In genomic region chr19:38921420-38922274, GRCh38 we compare ENCODE assay signal across 21 cellular contexts. TPM values are rescaled to one million over a fixed set of nuclear protein-coding genes. Genes with fewer than 3 reads are reported as not detected.
A peak's percentile ranks its signal among the peaks of the same experiment; 100 is the strongest.
DNase-seq lines count a peak whose midpoint lies in the region; ATAC-seq, FAIRE-seq and TF ChIP-seq lines count a peak whose summit lies in the region.
"Had no signal": no experiment of that assay in that cellular context is flagged by ENCODE, and none has a peak within 500 bp of the region (broad histone marks: within the 10 kb centered on the region; RNA-seq: fewer than 3 reads in every experiment).

No MANE protein-coding gene starts in this region.

- H3K23ac ChIP-seq in H1 (ENCODE audit: insufficient read length): no peak overlapping the region

- no peak overlapping the region for H3K4me2 ChIP-seq in H1 (ENCODE audit: insufficient read depth in 1 of 2, low read depth in 2 of 2, low read length in 2 of 2)
- H3K4me2 ChIP-seq: GM23338 had no signal

- H3K14ac ChIP-seq in H1 (ENCODE audit: insufficient read length): no peak overlapping the region

- H3K4ac ChIP-seq in H1 (replicated peaks; ENCODE audit: insufficient read length, low read depth, low read length): no peak overlapping the region

- no peaks in the 10 kb centered on the region for H3K27me3 Mint-ChIP-seq in activated CD8-positive, alpha-beta T cell treated with anti-CD3 and anti-CD28 coated beads, Interleukin-2, amount 10 ng/mL, durations not matched to agents 7 days and 5 days (ENCODE audit: low read depth)
- H3K27me3 Mint-ChIP-seq in activated CD8-positive, alpha-beta T cell treated with anti-CD3 and anti-CD28 coated beads for 36 hours: no peaks in the 10 kb centered on the region
- H3K27me3 Mint-ChIP-seq in stimulated activated memory B cell treated with anti-CD40 and anti-IgM and Interleukin-4, amounts not matched to agents 10 μg/mL and 1 μg/mL and 100 μg/mL, for 72 hours: no peaks in the 10 kb centered on the region
- H3K27me3 Mint-ChIP-seq: CD4-positive, alpha-beta T cell had no signal

- POLR2A ChIA-PET in activated CD8-positive, alpha-beta T cell treated with anti-CD3 and anti-CD28 coated beads, Interleukin-2, amount 10 ng/mL, durations not matched to agents 7 days and 5 days (lab: Charles Lee): no interaction called here
- POLR2A ChIA-PET in activated CD8-positive, alpha-beta T cell treated with anti-CD3 and anti-CD28 coated beads for 36 hours (lab: Charles Lee): interaction anchor here (0.6 kb wide), 1 partner anchor 152 kb away, joined by 3 read pairs; no protein-coding TSS in a partner anchor
- POLR2A ChIA-PET in H1 (lab: Charles Lee; ENCODE audit: partially characterized antibody): interaction anchor here (0.6 to 1.8 kb wide), 9 partner anchors 9 to 73 kb away, joined by 3 to 9 read pairs (median 3); partner anchors contain the start of genes CCER2, MRPS12 and SARS2

- no peak for DNase-seq in activated CD8-positive, alpha-beta T cell treated with anti-CD3 and anti-CD28 coated beads, Interleukin-2, amount 10 ng/mL, durations not matched to agents 7 days and 5 days
- DNase-seq in activated CD8-positive, alpha-beta T cell treated with anti-CD3 and anti-CD28 coated beads for 36 hours: no peak
- DNase-seq in H1 (ENCODE audit: low read depth in 1 of 2, low spot score in 2 of 2): no peak
- no peak for DNase-seq in midbrain (lab: John Stamatoyannopoulos, UW)
- DNase-seq in NCI-H526 (lab: John Stamatoyannopoulos, UW): no peak
- DNase-seq: BE2C; CD4-positive, alpha-beta T cell; DND-41; IMR-90; Kasumi-1; MM.1S; NCI-H1092 treated with DMSO at 0.1 percent for 48 hours; NCI-H2081 treated with DMSO at 0.1 percent for 48 hours; NCI-H510A had no signal

- H3K9ac ChIP-seq in H1 (replicated peaks in 1 of 4; ENCODE audit: extremely low read depth in 1 of 4, low read depth in 3 of 4, low read length in 3 of 4): no peak overlapping the region

- no peak overlapping the region for H3K18ac ChIP-seq in H1 (ENCODE audit: extremely low read depth, low read length)

- H2BK15ac ChIP-seq in H1 (ENCODE audit: low read length): no peak overlapping the region

- ATAC-seq in activated CD8-positive, alpha-beta T cell treated with anti-CD3 and anti-CD28 coated beads, Interleukin-2, amount 10 ng/mL, durations not matched to agents 7 days and 5 days: no peak
- ATAC-seq in activated CD8-positive, alpha-beta T cell treated with anti-CD3 and anti-CD28 coated beads for 36 hours: no peak
- peak; percentile 18 for ATAC-seq in stimulated activated memory B cell treated with anti-CD40 and anti-IgM and Interleukin-4, amounts not matched to agents 10 μg/mL and 1 μg/mL and 100 μg/mL, for 72 hours
- ATAC-seq: GM23338, Right ventricle myocardium inferior had no signal

- 94% methylated on average over 20 of the region's 20 CpGs; no CpG with 5 or more reads in 1 of the 2 experiments for WGBS in H1 (ENCODE audit: extremely low coverage in 1 of 2, insufficient coverage in 1 of 2, insufficient read length in 1 of 2, insufficient replicate concordance in 2 of 2, low coverage in 1 of 2, low lambda C conversion rate in 2 of 2, missing lambda C conversion rate in 1 of 2), 2 experiments

- no peak overlapping the region for H2BK12ac ChIP-seq in H1 (ENCODE audit: low read depth, low read length)

- no peak overlapping the region for H4K8ac ChIP-seq in H1 (ENCODE audit: extremely low read depth, insufficient read depth, low read length)

- H3K23me2 ChIP-seq in H1 (ENCODE audit: low read depth, low read length): peaks cover 6% of the 10 kb centered on the region; the same call in 1 of the 2 replicates

- H3K56ac ChIP-seq in H1 (replicated peaks; ENCODE audit: insufficient read length, low read depth, low read length): no peak overlapping the region

- no peak for FAIRE-seq in H1 (lab: Jason Lieb, UNC)
- FAIRE-seq: G401.6, GM18507 had no signal

- H2AK5ac ChIP-seq in H1 (ENCODE audit: low read depth, low read length): no peak overlapping the region

- TF ChIP-seq CTCF in activated CD8-positive, alpha-beta T cell treated with anti-CD3 and anti-CD28 coated beads for 36 hours (IDR thresholded peaks at IDR 0.05): no peak
- TF ChIP-seq CTCF in H1 (IDR thresholded peaks at IDR 0.05; ENCODE audit: control extremely low read depth in 1 of 3, insufficient read depth in 1 of 3, low read depth in 1 of 3, low read length in 3 of 3): no peak

- peaks cover 21% of the 10 kb centered on the region for H3K36me3 Mint-ChIP-seq in activated CD8-positive, alpha-beta T cell treated with anti-CD3 and anti-CD28 coated beads, Interleukin-2, amount 10 ng/mL, durations not matched to agents 7 days and 5 days (ENCODE audit: low read depth)
- peaks cover 25% of the 10 kb centered on the region for H3K36me3 Mint-ChIP-seq in activated CD8-positive, alpha-beta T cell treated with anti-CD3 and anti-CD28 coated beads for 36 hours (ENCODE audit: low read depth)
- peaks cover 14% of the 10 kb centered on the region for H3K36me3 Mint-ChIP-seq in stimulated activated memory B cell treated with anti-CD40 and anti-IgM and Interleukin-4, amounts not matched to agents 10 μg/mL and 1 μg/mL and 100 μg/mL, for 72 hours

- CTCF ChIA-PET in activated CD8-positive, alpha-beta T cell treated with anti-CD3 and anti-CD28 coated beads, Interleukin-2, amount 10 ng/mL, durations not matched to agents 7 days and 5 days (lab: Charles Lee): interaction anchor here (0.6 kb wide), 2 partner anchors 9 to 519 kb away, joined by 3 read pairs; partner anchors contain the start of genes FAM98C, MRPS12 and SARS2
- CTCF ChIA-PET in activated CD8-positive, alpha-beta T cell treated with anti-CD3 and anti-CD28 coated beads for 36 hours (lab: Charles Lee): interaction anchor here (1.4 kb wide), 1 partner anchor 8 kb away, joined by 7 read pairs; the partner anchor contains the start of genes MRPS12 and SARS2
- CTCF ChIA-PET in H1 (lab: Charles Lee; ENCODE audit: partially characterized antibody): interaction anchor here (0.6 to 1.5 kb wide), 2 partner anchors 9 to 33 kb away, joined by 4 to 7 read pairs; partner anchors contain the start of genes MRPS12 and SARS2

- H3K27ac ChIP-seq in H1 (ENCODE audit: low read depth, low read length): no peak overlapping the region
- H3K27ac ChIP-seq: 22Rv1 had no signal

- peaks cover 0 to 11% of the 10 kb centered on the region in 2 experiments for H4K20me1 ChIP-seq in H1 (replicated peaks in 1 of 2; ENCODE audit: control insufficient read depth in 1 of 2, insufficient read depth in 2 of 2, low read length in 2 of 2)

- no peak overlapping the region for H3K4me3 Mint-ChIP-seq in activated CD8-positive, alpha-beta T cell treated with anti-CD3 and anti-CD28 coated beads, Interleukin-2, amount 10 ng/mL, durations not matched to agents 7 days and 5 days
- no peak overlapping the region for H3K4me3 Mint-ChIP-seq in activated CD8-positive, alpha-beta T cell treated with anti-CD3 and anti-CD28 coated beads for 36 hours
- no peak overlapping the region for H3K4me3 Mint-ChIP-seq in stimulated activated memory B cell treated with anti-CD40 and anti-IgM and Interleukin-4, amounts not matched to agents 10 μg/mL and 1 μg/mL and 100 μg/mL, for 72 hours
- H3K4me3 Mint-ChIP-seq: CD4-positive, alpha-beta T cell; GM23338 had no signal

- no peak overlapping the region for H2BK120ac ChIP-seq in H1 (replicated peaks; ENCODE audit: low read depth, low read length)

- no peak overlapping the region for H2AFZ ChIP-seq in H1 (ENCODE audit: low read length)
- H2AFZ ChIP-seq: GM23338 had no signal

- TF ChIP-seq EP300 in H1 (IDR thresholded peaks at IDR 0.05; ENCODE audit: borderline replicate concordance in 1 of 2, low read depth in 2 of 2, low read length in 2 of 2): no peak

- no peaks in the 10 kb centered on the region for H3K27me3 ChIP-seq in H1 (replicated peaks in 1 of 4; ENCODE audit: control insufficient read depth in 3 of 4, extremely low read depth in 1 of 4, insufficient read depth in 3 of 4, low read length in 3 of 4)
- H3K27me3 ChIP-seq: BE2C had no signal

- no peaks in the 10 kb centered on the region; a peak in 1 of 4 replicates for H3K79me2 ChIP-seq in H1 (ENCODE audit: control insufficient read depth in 1 of 2, insufficient read depth in 2 of 2, low read length in 2 of 2)

- H3K79me1 ChIP-seq in H1 (ENCODE audit: low read depth, low read length): peaks cover 3% of the 10 kb centered on the region

- H3K4me1 Mint-ChIP-seq in activated CD8-positive, alpha-beta T cell treated with anti-CD3 and anti-CD28 coated beads, Interleukin-2, amount 10 ng/mL, durations not matched to agents 7 days and 5 days (ENCODE audit: low read depth): peaks cover 2% of the 10 kb centered on the region
- peaks cover 5% of the 10 kb centered on the region for H3K4me1 Mint-ChIP-seq in activated CD8-positive, alpha-beta T cell treated with anti-CD3 and anti-CD28 coated beads for 36 hours (ENCODE audit: low read depth)
- no peaks in the 10 kb centered on the region for H3K4me1 Mint-ChIP-seq in stimulated activated memory B cell treated with anti-CD40 and anti-IgM and Interleukin-4, amounts not matched to agents 10 μg/mL and 1 μg/mL and 100 μg/mL, for 72 hours
- H3K4me1 Mint-ChIP-seq: GM23338 had no signal

- H3K9me3 ChIP-seq in H1 (ENCODE audit: insufficient read depth in 2 of 2, low read depth in 1 of 2, low read length in 1 of 2): no peaks in the 10 kb centered on the region
- H3K9me3 ChIP-seq: BE2C had no signal

- H4K5ac ChIP-seq in H1 (ENCODE audit: insufficient read length, low read depth, low read length): no peak overlapping the region

- H4K91ac ChIP-seq in H1 (replicated peaks; ENCODE audit: insufficient read length, low read length): no peak overlapping the region

- intact Hi-C loops in activated CD8-positive, alpha-beta T cell treated with anti-CD3 and anti-CD28 coated beads for 36 hours (cut with micrococcal nuclease): no loop called here

- no peaks in the 10 kb centered on the region for H3K4me1 ChIP-seq in H1 (replicated peaks in 1 of 4; ENCODE audit: control insufficient read depth in 3 of 4, insufficient read depth in 4 of 4, low read length in 3 of 4)

- 0 out of 3 replicates have a peak, but pooled peaks of 1 of the 2 experiments have one; percentile 27 for TF ChIP-seq POLR2A in H1 (IDR thresholded peaks at IDR 0.05; ENCODE audit: control extremely low read depth in 1 of 2, low read depth in 2 of 2, low read length in 2 of 2)

- H2BK20ac ChIP-seq in H1 (ENCODE audit: low read length): no peak overlapping the region

- peaks cover 10 to 44% (median 25%) of the 10 kb centered on the region in 4 experiments for H3K36me3 ChIP-seq in H1 (ENCODE audit: control insufficient read depth in 2 of 4, insufficient read depth in 4 of 4, low read length in 3 of 4)

- H3K4me3 ChIP-seq in H1 (ENCODE audit: extremely low read depth in 1 of 4, insufficient read depth in 2 of 4, low read depth in 3 of 4, low read length in 4 of 4): no peak overlapping the region
- H3K4me3 ChIP-seq: GM23338 had no signal

- TF ChIP-seq RAD21 in H1 (IDR thresholded peaks at IDR 0.05 in 1 of 2, conservative IDR thresholded peaks at IDR 0.05 in 1 of 2; ENCODE audit: low read depth in 2 of 2, low read length in 2 of 2): no peak

- peak overlapping the region; percentile 10 for H3K27ac Mint-ChIP-seq in activated CD8-positive, alpha-beta T cell treated with anti-CD3 and anti-CD28 coated beads, Interleukin-2, amount 10 ng/mL, durations not matched to agents 7 days and 5 days
- H3K27ac Mint-ChIP-seq in activated CD8-positive, alpha-beta T cell treated with anti-CD3 and anti-CD28 coated beads for 36 hours: no peak overlapping the region
- no peak overlapping the region for H3K27ac Mint-ChIP-seq in stimulated activated memory B cell treated with anti-CD40 and anti-IgM and Interleukin-4, amounts not matched to agents 10 μg/mL and 1 μg/mL and 100 μg/mL, for 72 hours
- H3K27ac Mint-ChIP-seq: CD4-positive, alpha-beta T cell; GM23338 had no signal

- H2BK5ac ChIP-seq in H1 (ENCODE audit: low read depth, low read length): no peak overlapping the region

- H3K9me3 Mint-ChIP-seq in activated CD8-positive, alpha-beta T cell treated with anti-CD3 and anti-CD28 coated beads, Interleukin-2, amount 10 ng/mL, durations not matched to agents 7 days and 5 days (ENCODE audit: insufficient read depth): no peaks in the 10 kb centered on the region
- no peaks in the 10 kb centered on the region for H3K9me3 Mint-ChIP-seq in activated CD8-positive, alpha-beta T cell treated with anti-CD3 and anti-CD28 coated beads for 36 hours
- no peaks in the 10 kb centered on the region for H3K9me3 Mint-ChIP-seq in stimulated activated memory B cell treated with anti-CD40 and anti-IgM and Interleukin-4, amounts not matched to agents 10 μg/mL and 1 μg/mL and 100 μg/mL, for 72 hours
- H3K9me3 Mint-ChIP-seq: CD4-positive, alpha-beta T cell; GM23338 had no signal

RNA-seq across cellular contexts. Expression of gene SARS2, which starts 8.9 kb away (rescaled TPM):
- total RNA-seq in activated CD8-positive, alpha-beta T cell treated with anti-CD3 and anti-CD28 coated beads, Interleukin-2, amount 10 ng/mL, durations not matched to agents 7 days and 5 days: 10 to 100 TPM; 36.2 to 36.6 TPM
- total RNA-seq in activated CD8-positive, alpha-beta T cell treated with anti-CD3 and anti-CD28 coated beads for 36 hours: 10 to 100 TPM; 43.4 to 48.6 TPM
- total RNA-seq in H1 (2021; fragmentation: NEBNext Ultra II Directional; extraction: Animal tissue kit (Norgen Biotek cat#: 25700)): 59.2 and 68.0 TPM in 2 replicates
- 102 and 139 TPM in 2 replicates for polyA plus RNA-seq in H1 (2011; rRNA removed)
- 87.4 TPM for polyA plus RNA-seq in H1 (2011; cell fraction: cytosol; rRNA removed)
- 373 TPM for polyA plus RNA-seq in H1 (2011; cell fraction: nucleus; rRNA removed)
- polyA plus RNA-seq in H1 (2012, experiment 1 of 2): 61.5 to 84.0 TPM (median 80.1 TPM) in 4 replicates
- 78.5 TPM for polyA plus RNA-seq in H1 (2012, experiment 2 of 2)
- 44.1 TPM for polyA plus RNA-seq in H1 (2013, experiment 1 of 2)
- 41.8 TPM for polyA plus RNA-seq in H1 (2013, experiment 2 of 2)
- polyA minus RNA-seq in H1 (2011; rRNA and poly(A)+ RNA removed): 34.8 and 44.3 TPM in 2 replicates
- 51.3 TPM for polyA minus RNA-seq in H1 (2011; cell fraction: cytosol; rRNA and poly(A)+ RNA removed)
- 74.3 TPM for polyA minus RNA-seq in H1 (2011; cell fraction: nucleus; rRNA and poly(A)+ RNA removed)

RNA-seq across cellular contexts. Expression of gene MRPS12, which starts 9.1 kb away (rescaled TPM):
- 10 to 100 TPM; 60.2 to 61.7 TPM for total RNA-seq in activated CD8-positive, alpha-beta T cell treated with anti-CD3 and anti-CD28 coated beads, Interleukin-2, amount 10 ng/mL, durations not matched to agents 7 days and 5 days
- total RNA-seq in activated CD8-positive, alpha-beta T cell treated with anti-CD3 and anti-CD28 coated beads for 36 hours: 10 to 100 TPM; 80.1 to 81.2 TPM
- 79.0 and 87.6 TPM in 2 replicates for total RNA-seq in H1 (2021; fragmentation: NEBNext Ultra II Directional; extraction: Animal tissue kit (Norgen Biotek cat#: 25700))
- 175 and 190 TPM in 2 replicates for polyA plus RNA-seq in H1 (2011; rRNA removed)
- polyA plus RNA-seq in H1 (2011; cell fraction: cytosol; rRNA removed): 101 TPM
- 91.2 TPM for polyA plus RNA-seq in H1 (2011; cell fraction: nucleus; rRNA removed)
- 52.6 to 78.0 TPM (median 73.3 TPM) in 4 replicates for polyA plus RNA-seq in H1 (2012, experiment 1 of 2)
- polyA plus RNA-seq in H1 (2012, experiment 2 of 2): 115 TPM
- polyA plus RNA-seq in H1 (2013, experiment 1 of 2): 73.9 TPM
- 75.5 TPM for polyA plus RNA-seq in H1 (2013, experiment 2 of 2)
- polyA minus RNA-seq in H1 (2011; rRNA and poly(A)+ RNA removed): 23.0 and 28.4 TPM in 2 replicates
- polyA minus RNA-seq in H1 (2011; cell fraction: cytosol; rRNA and poly(A)+ RNA removed): 34.9 TPM
- polyA minus RNA-seq in H1 (2011; cell fraction: nucleus; rRNA and poly(A)+ RNA removed): 28.9 TPM

RNA-seq across cellular contexts. Expression of gene CCER2, which starts 9.7 kb away (rescaled TPM):
- 1 to 10 TPM in 1 of 2 experiments, under 1 TPM in 1; 0.79 to 1.1 TPM for total RNA-seq in activated CD8-positive, alpha-beta T cell treated with anti-CD3 and anti-CD28 coated beads, Interleukin-2, amount 10 ng/mL, durations not matched to agents 7 days and 5 days
- under 1 TPM; 0.56 to 0.69 TPM for total RNA-seq in activated CD8-positive, alpha-beta T cell treated with anti-CD3 and anti-CD28 coated beads for 36 hours
- 0.56 and 0.73 TPM in 2 replicates for total RNA-seq in H1 (2021; fragmentation: NEBNext Ultra II Directional; extraction: Animal tissue kit (Norgen Biotek cat#: 25700))
- 0.32 and 0.71 TPM in 2 replicates for polyA plus RNA-seq in H1 (2011; rRNA removed)
- 1.6 TPM for polyA plus RNA-seq in H1 (2011; cell fraction: cytosol; rRNA removed)
- 5.5 TPM for polyA plus RNA-seq in H1 (2011; cell fraction: nucleus; rRNA removed)
- polyA plus RNA-seq in H1 (2012, experiment 1 of 2): 0.69 to 2.3 TPM (median 1.2 TPM) in 4 replicates
- polyA plus RNA-seq in H1 (2012, experiment 2 of 2): not detected
- polyA plus RNA-seq in H1 (2013, experiment 1 of 2): 0.57 TPM
- polyA plus RNA-seq in H1 (2013, experiment 2 of 2): 0.33 TPM
- polyA minus RNA-seq in H1 (2011; rRNA and poly(A)+ RNA removed): not detected in 2 replicates
- not detected for polyA minus RNA-seq in H1 (2011; cell fraction: cytosol; rRNA and poly(A)+ RNA removed)
- polyA minus RNA-seq in H1 (2011; cell fraction: nucleus; rRNA and poly(A)+ RNA removed): 1.00 TPM
- total RNA-seq: GM23338, HT-29, IMR-90, Right ventricle myocardium inferior had no signal

RNA-seq across cellular contexts. Expression of gene NFKBIB, which starts 21.9 kb away (rescaled TPM):
- 10 to 100 TPM; 31.9 to 36.6 TPM for total RNA-seq in activated CD8-positive, alpha-beta T cell treated with anti-CD3 and anti-CD28 coated beads, Interleukin-2, amount 10 ng/mL, durations not matched to agents 7 days and 5 days
- 10 to 100 TPM; 56.5 to 57.9 TPM for total RNA-seq in activated CD8-positive, alpha-beta T cell treated with anti-CD3 and anti-CD28 coated beads for 36 hours
- total RNA-seq in H1 (2021; fragmentation: NEBNext Ultra II Directional; extraction: Animal tissue kit (Norgen Biotek cat#: 25700)): 36.3 and 37.3 TPM in 2 replicates
- 44.1 and 62.3 TPM in 2 replicates for polyA plus RNA-seq in H1 (2011; rRNA removed)
- 45.6 TPM for polyA plus RNA-seq in H1 (2011; cell fraction: cytosol; rRNA removed)
- polyA plus RNA-seq in H1 (2011; cell fraction: nucleus; rRNA removed): 28.5 TPM
- polyA plus RNA-seq in H1 (2012, experiment 1 of 2): 31.4 to 41.1 TPM (median 35.3 TPM) in 4 replicates
- 23.4 TPM for polyA plus RNA-seq in H1 (2012, experiment 2 of 2)
- polyA plus RNA-seq in H1 (2013, experiment 1 of 2): 26.4 TPM
- polyA plus RNA-seq in H1 (2013, experiment 2 of 2): 24.3 TPM
- 4.9 and 5.8 TPM in 2 replicates for polyA minus RNA-seq in H1 (2011; rRNA and poly(A)+ RNA removed)
- polyA minus RNA-seq in H1 (2011; cell fraction: cytosol; rRNA and poly(A)+ RNA removed): 14.2 TPM
- polyA minus RNA-seq in H1 (2011; cell fraction: nucleus; rRNA and poly(A)+ RNA removed): 8.0 TPM

RNA-seq across cellular contexts. Expression of gene SIRT2, which starts 22.2 kb away (rescaled TPM):
- total RNA-seq in activated CD8-positive, alpha-beta T cell treated with anti-CD3 and anti-CD28 coated beads, Interleukin-2, amount 10 ng/mL, durations not matched to agents 7 days and 5 days: 10 to 100 TPM; 36.4 to 40.3 TPM
- 10 to 100 TPM; 20.0 to 21.5 TPM for total RNA-seq in activated CD8-positive, alpha-beta T cell treated with anti-CD3 and anti-CD28 coated beads for 36 hours
- 6.1 and 6.5 TPM in 2 replicates for total RNA-seq in H1 (2021; fragmentation: NEBNext Ultra II Directional; extraction: Animal tissue kit (Norgen Biotek cat#: 25700))
- polyA plus RNA-seq in H1 (2011; rRNA removed): 10.0 and 11.8 TPM in 2 replicates
- polyA plus RNA-seq in H1 (2011; cell fraction: cytosol; rRNA removed): 9.0 TPM
- polyA plus RNA-seq in H1 (2011; cell fraction: nucleus; rRNA removed): 15.2 TPM
- 5.0 to 9.0 TPM (median 7.5 TPM) in 4 replicates for polyA plus RNA-seq in H1 (2012, experiment 1 of 2)
- polyA plus RNA-seq in H1 (2012, experiment 2 of 2): 7.4 TPM
- polyA plus RNA-seq in H1 (2013, experiment 1 of 2): 6.8 TPM
- 6.5 TPM for polyA plus RNA-seq in H1 (2013, experiment 2 of 2)
- polyA minus RNA-seq in H1 (2011; rRNA and poly(A)+ RNA removed): 5.6 and 6.1 TPM in 2 replicates
- 5.5 TPM for polyA minus RNA-seq in H1 (2011; cell fraction: cytosol; rRNA and poly(A)+ RNA removed)
- polyA minus RNA-seq in H1 (2011; cell fraction: nucleus; rRNA and poly(A)+ RNA removed): 2.3 TPM
